Comparison of ENCODE assay signal across 10 cellular contexts in genomic region chr15:65385868-65386253, GRCh38. TPM values are rescaled to one million over a fixed set of nuclear protein-coding genes. Genes with fewer than 3 reads are reported as not detected.
A peak's percentile ranks its signal among the peaks of the same experiment; 100 is the strongest.
DNase-seq lines count a peak whose midpoint lies in the region; ATAC-seq and TF ChIP-seq lines count a peak whose summit lies in the region.
"Had no signal": no experiment of that assay in that cellular context is flagged by ENCODE, and none has a peak within 500 bp of the region (broad histone marks: within the 10 kb centered on the region; RNA-seq: fewer than 3 reads in every experiment).

No MANE protein-coding gene starts in this region.

- no peaks in the 10 kb centered on the region for H3K27me3 ChIP-seq in CD8-positive, alpha-beta memory T cell (ENCODE audit: insufficient read depth, low read length, poor library complexity, severe bottlenecking)

- no peak for DNase-seq in CD8-positive, alpha-beta memory T cell
- DNase-seq in activated CD8-positive, alpha-beta T cell treated with anti-CD3 and anti-CD28 coated beads for 36 hours: no peak
- DNase-seq in fibroblast of the conjunctiva (ENCODE audit: low read depth): peak; percentile 47
- peak; percentile 11 for DNase-seq in pons (ENCODE audit: low spot score)
- no peak for DNase-seq in EL
- DNase-seq in Ammon's horn (ENCODE audit: low spot score): no peak
- no peak for DNase-seq in AML-193 (lab: John Stamatoyannopoulos, UW)
- no peak for DNase-seq in SW480 (ENCODE audit: low spot score)

- no peaks in the 10 kb centered on the region for H3K9me3 Mint-ChIP-seq in CD8-positive, alpha-beta memory T cell
- H3K9me3 Mint-ChIP-seq in activated CD8-positive, alpha-beta T cell treated with anti-CD3 and anti-CD28 coated beads for 36 hours: no peaks in the 10 kb centered on the region

- intact Hi-C loops in activated CD8-positive, alpha-beta T cell treated with anti-CD3 and anti-CD28 coated beads for 36 hours (cut with micrococcal nuclease): loop anchor here (1.0 kb wide), 1 partner anchor 68 kb away; no protein-coding TSS in a partner anchor

- peaks cover 10% of the 10 kb centered on the region for H3K4me1 ChIP-seq in CD8-positive, alpha-beta memory T cell (ENCODE audit: insufficient read depth, low read length)

- POLR2A ChIA-PET in CD8-positive, alpha-beta memory T cell (lab: Charles Lee): no interaction called here
- POLR2A ChIA-PET in activated CD8-positive, alpha-beta T cell treated with anti-CD3 and anti-CD28 coated beads for 36 hours (lab: Charles Lee): interaction anchor here (1.1 to 1.9 kb wide), 2 partner anchors 9 to 81 kb away, joined by 4 to 11 read pairs; partner anchors contain the start of gene RNU5B-1

- CTCF ChIA-PET in CD8-positive, alpha-beta memory T cell (lab: Charles Lee): interaction anchor here (1.3 to 5.9 kb wide), 9 partner anchors 9 to 174 kb away, joined by 3 to 113 read pairs (median 5); no protein-coding TSS in a partner anchor
- CTCF ChIA-PET in activated CD8-positive, alpha-beta T cell treated with anti-CD3 and anti-CD28 coated beads for 36 hours (lab: Charles Lee): interaction anchor here (0.5 to 11.8 kb wide), 22 partner anchors 9 to 1087 kb away, joined by 3 to 211 read pairs (median 4); partner anchors contain the start of gene CLPX

- no peaks in the 10 kb centered on the region for H3K36me3 ChIP-seq in CD8-positive, alpha-beta memory T cell (ENCODE audit: insufficient read depth, low read length)

- H3K27ac ChIP-seq in CD8-positive, alpha-beta memory T cell (ENCODE audit: low read depth, low read length): no peak overlapping the region

- peak overlapping the region in 4 of 7 donors; percentile 34 to 94 (median 66) for H3K4me3 Mint-ChIP-seq in CD8-positive, alpha-beta memory T cell
- peak overlapping the region; percentile 85 for H3K4me3 Mint-ChIP-seq in activated CD8-positive, alpha-beta T cell treated with anti-CD3 and anti-CD28 coated beads for 36 hours

- H3K9me3 ChIP-seq in CD8-positive, alpha-beta memory T cell (ENCODE audit: low read length): no peaks in the 10 kb centered on the region

- peaks cover 4 to 16% (median 8%) of the 10 kb centered on the region in 3 donors for H3K4me1 Mint-ChIP-seq in CD8-positive, alpha-beta memory T cell
- peaks cover 8% of the 10 kb centered on the region for H3K4me1 Mint-ChIP-seq in activated CD8-positive, alpha-beta T cell treated with anti-CD3 and anti-CD28 coated beads for 36 hours (ENCODE audit: low read depth)

- H3K4me3 ChIP-seq in CD8-positive, alpha-beta memory T cell (ENCODE audit: low read length): no peak overlapping the region

- no peak for ATAC-seq in activated CD8-positive, alpha-beta T cell treated with anti-CD3 and anti-CD28 coated beads for 36 hours

- no peaks in the 10 kb centered on the region for H3K36me3 Mint-ChIP-seq in CD8-positive, alpha-beta memory T cell
- H3K36me3 Mint-ChIP-seq in activated CD8-positive, alpha-beta T cell treated with anti-CD3 and anti-CD28 coated beads for 36 hours (ENCODE audit: low read depth): no peaks in the 10 kb centered on the region

- peak overlapping the region in 2 of 8 donors; percentile 22 to 24 for H3K27ac Mint-ChIP-seq in CD8-positive, alpha-beta memory T cell
- H3K27ac Mint-ChIP-seq in activated CD8-positive, alpha-beta T cell treated with anti-CD3 and anti-CD28 coated beads for 36 hours: no peak overlapping the region

- peaks cover 6 to 10% of the 10 kb centered on the region in 2 donors for H3K27me3 Mint-ChIP-seq in CD8-positive, alpha-beta memory T cell
- peaks cover 7% of the 10 kb centered on the region for H3K27me3 Mint-ChIP-seq in activated CD8-positive, alpha-beta T cell treated with anti-CD3 and anti-CD28 coated beads for 36 hours

- no peak for TF ChIP-seq CTCF in activated CD8-positive, alpha-beta T cell treated with anti-CD3 and anti-CD28 coated beads for 36 hours (IDR thresholded peaks at IDR 0.05)

RNA-seq across cellular contexts. Expression of gene IGDCC3, which starts 8.1 kb away (rescaled TPM):
- not detected for total RNA-seq in CD8-positive, alpha-beta memory T cell
- not detected for polyA plus RNA-seq in CD8-positive, alpha-beta memory T cell
- total RNA-seq in activated CD8-positive, alpha-beta T cell treated with anti-CD3 and anti-CD28 coated beads for 36 hours: not detected
- total RNA-seq: dermis microvascular lymphatic vessel endothelial cell, LHCN-M2 had no signal

RNA-seq across cellular contexts. Expression of gene IGDCC4, which starts 36.9 kb away (rescaled TPM):
- total RNA-seq in CD8-positive, alpha-beta memory T cell: under 1 TPM; 0.35 to 0.51 TPM
- polyA plus RNA-seq in CD8-positive, alpha-beta memory T cell: not detected
- total RNA-seq in activated CD8-positive, alpha-beta T cell treated with anti-CD3 and anti-CD28 coated beads for 36 hours: under 1 TPM; 0.20 to 0.31 TPM

Comparison
In these comparisons a context has a peak if more than half of its experiments do, and no peak if none do; other contexts are left out.
1. DNase-seq: peak in fibroblast of the conjunctiva (single experiment) and pons (single experiment); none in CD8-positive, alpha-beta memory T cell (0 of 5), activated CD8-positive, alpha-beta T cell treated with anti-CD3 and anti-CD28 coated beads for 36 hours (single experiment), EL (single experiment), Ammon's horn (single experiment), AML-193 (0 of 2) and SW480 (single experiment).